12 cellular contexts compared by ENCODE assay signal in genomic region chr3:196144383-196145105, GRCh38.
DNase-seq lines count a peak whose midpoint lies in the region; ATAC-seq and TF ChIP-seq lines count a peak whose summit lies in the region.
"Had no signal": no experiment of that assay in that cellular context is flagged by ENCODE, and none has a peak within 500 bp of the region (broad histone marks: within the 10 kb centered on the region; RNA-seq: fewer than 3 reads in every experiment).

No MANE protein-coding gene starts in this region.

- TF ChIP-seq CTCF in CD8-positive, alpha-beta T cell (IDR thresholded peaks at IDR 0.05), result no peak
- TF ChIP-seq CTCF in IMR-90 (conservative IDR thresholded peaks at IDR 0.05; ENCODE audit: low read depth, low read length), result no peak
- no peak for TF ChIP-seq CTCF in cardiac fibroblast (IDR thresholded peaks at IDR 0.05; ENCODE audit: low read depth, low read length)
- no peak for TF ChIP-seq CTCF in psoas muscle (IDR thresholded peaks at IDR 0.05)
- TF ChIP-seq CTCF in progenitor cell of endocrine pancreas (IDR thresholded peaks at IDR 0.05; ENCODE audit: unreplicated experiment), result no peak
- no peak for TF ChIP-seq CTCF in omental fat pad (IDR thresholded peaks at IDR 0.05)

- peak overlapping the region; percentile 15 for H4K5ac ChIP-seq in IMR-90 (ENCODE audit: low read depth, low read length)

- no peak overlapping the region for H3K27ac ChIP-seq in CD8-positive, alpha-beta T cell (ENCODE audit: low read depth, low read length)
- peak overlapping the region; percentile 38; the same call in 1 of the 2 replicates for H3K27ac ChIP-seq in IMR-90 (ENCODE audit: insufficient read depth, low read length)
- no peak overlapping the region for H3K27ac ChIP-seq in neuronal stem cell (replicated peaks; ENCODE audit: low read length)
- H3K27ac ChIP-seq in psoas muscle, result no peak overlapping the region
- H3K27ac ChIP-seq: ascending aorta, right lobe of liver, thoracic aorta had no signal

- no peaks in the 10 kb centered on the region for H3K9me3 Mint-ChIP-seq in CD8-positive, alpha-beta T cell
- H3K9me3 Mint-ChIP-seq in progenitor cell of endocrine pancreas (ENCODE audit: low read depth), result peaks cover 3% of the 10 kb centered on the region

- H3K23ac ChIP-seq in IMR-90 (ENCODE audit: low read depth, low read length) (no peak overlapping the region), neuronal stem cell (ENCODE audit: low read depth, low read length, poor library complexity) (peak overlapping the region; percentile 89)

- WGBS in IMR-90 (ENCODE audit: extremely low coverage in 2 of 2, insufficient read length in 1 of 2), 2 experiments, result 60% methylated on average over 8 of the region's 19 CpGs; no CpG with 5 or more reads in 1 of the 2 experiments
- WGBS in neuronal stem cell (ENCODE audit: extremely low coverage in 2 of 2, insufficient read length in 2 of 2, insufficient replicate concordance in 1 of 2), 2 donors, result no CpG with 5 or more reads among the region's 19 CpGs
- WGBS in psoas muscle, 3 donors, result 81 to 83% (median 81%) methylated on average over 19 of the region's 19 CpGs

- no peak overlapping the region for H3K9ac ChIP-seq in IMR-90 (ENCODE audit: low read depth, low read length)
- H3K9ac ChIP-seq in neuronal stem cell (ENCODE audit: low read depth, low read length, poor library complexity), result no peak overlapping the region

- no peaks in the 10 kb centered on the region for H3K4me1 ChIP-seq in CD8-positive, alpha-beta T cell (ENCODE audit: insufficient read depth, low read length)
- peaks cover 8% of the 10 kb centered on the region for H3K4me1 ChIP-seq in IMR-90 (ENCODE audit: control insufficient read depth, insufficient read depth, low read length)
- H3K4me1 ChIP-seq in neuronal stem cell (ENCODE audit: control insufficient read depth in 2 of 2, insufficient read depth in 1 of 2, low read depth in 1 of 2, low read length in 2 of 2), result no peaks in the 10 kb centered on the region
- H3K4me1 ChIP-seq in psoas muscle, result peaks cover 4% of the 10 kb centered on the region
- H3K4me1 ChIP-seq: ascending aorta had no signal

- H4K8ac ChIP-seq in IMR-90 (ENCODE audit: low read depth in 2 of 2, low read length in 2 of 2), result peak overlapping the region; percentile 31 to 59; a peak in 2 of 4 replicates
- no peak overlapping the region for H4K8ac ChIP-seq in neuronal stem cell (ENCODE audit: low read depth, low read length)

- peak overlapping the region; percentile 71; the same call in 1 of the 2 replicates for H2BK120ac ChIP-seq in IMR-90 (ENCODE audit: low read depth, low read length)
- peak overlapping the region; percentile 91 for H2BK120ac ChIP-seq in neuronal stem cell (ENCODE audit: low read depth, low read length)

- DNase-seq in CD8-positive, alpha-beta T cell, result peak in 2 of 7 experiments; percentile 11 to 12
- DNase-seq in IMR-90 (peak; percentile 88), cardiac fibroblast (ENCODE audit: low read depth in 2 of 2) (peak; percentile 44 to 86), neuronal stem cell (ENCODE audit: low spot score) (no peak), psoas muscle (no peak), progenitor cell of endocrine pancreas (ENCODE audit: low spot score, unreplicated experiment) (no peak), omental fat pad (ENCODE audit: low spot score) (no peak), ecto neural progenitor cell (ENCODE audit: low spot score) (no peak)
- DNase-seq: MM.1S, right lobe of liver had no signal

- H3K36me3 ChIP-seq in CD8-positive, alpha-beta T cell (ENCODE audit: insufficient read depth, low read length), result no peaks in the 10 kb centered on the region
- H3K36me3 ChIP-seq in IMR-90 (ENCODE audit: control insufficient read depth, insufficient read depth, low read length) (no peaks in the 10 kb centered on the region), neuronal stem cell (replicated peaks in 1 of 2; ENCODE audit: control insufficient read depth in 2 of 2, insufficient read depth in 2 of 2, low read length in 2 of 2) (no peaks in the 10 kb centered on the region), psoas muscle (ENCODE audit: insufficient read depth in 1 of 2, low read depth in 1 of 2) (no peaks in the 10 kb centered on the region)
- H3K36me3 ChIP-seq: ascending aorta, right lobe of liver, thoracic aorta had no signal

- 0 out of 2 replicates have a peak, but pooled peaks cover 5% of the 10 kb centered on the region for H3K9me1 ChIP-seq in IMR-90 (ENCODE audit: insufficient read depth, low read length)

- BruUV-seq in IMR-90 (replicated peaks; lab: Mats Ljungman, UMichigan), result no TSS peak

- H3K4me2 ChIP-seq in IMR-90 (ENCODE audit: low read depth, low read length), result no peak overlapping the region
- no peak overlapping the region for H3K4me2 ChIP-seq in neuronal stem cell (ENCODE audit: insufficient read depth, low read length, poor library complexity, severe bottlenecking)

- H3K4me3 Mint-ChIP-seq in CD8-positive, alpha-beta T cell, result peak overlapping the region; percentile 43
- no peak overlapping the region for H3K4me3 Mint-ChIP-seq in progenitor cell of endocrine pancreas (ENCODE audit: low read depth)

- in situ Hi-C loops in IMR-90 (cut with MboI; ENCODE audit: low sequenced_read_pairs), result no loop called here

- no peak for TF ChIP-seq POLR2A in IMR-90 (IDR thresholded peaks at IDR 0.05; ENCODE audit: low read depth, low read length)

- CTCF ChIA-PET in CD8-positive, alpha-beta T cell (lab: Charles Lee), result interaction anchor here (0.7 kb wide), 1 partner anchor 67 kb away, joined by 3 read pairs; no protein-coding TSS in a partner anchor
- CTCF ChIA-PET in IMR-90 (lab: Yijun Ruan, JAX), result interaction anchor here (0.5 kb wide), 1 partner anchor 1691 kb away, joined by 6 read pairs; no protein-coding TSS in a partner anchor

- H2BK12ac ChIP-seq in neuronal stem cell (ENCODE audit: low read length), result no peak overlapping the region

- peak overlapping the region; percentile 79 for H2BK20ac ChIP-seq in IMR-90 (ENCODE audit: low read depth, low read length)

- H3K9me3 ChIP-seq in CD8-positive, alpha-beta T cell (ENCODE audit: low read length), result no peaks in the 10 kb centered on the region
- H3K9me3 ChIP-seq in IMR-90 (ENCODE audit: control insufficient read depth, insufficient read depth, low read length), result no peaks in the 10 kb centered on the region
- peaks cover 0 to 5% of the 10 kb centered on the region in 2 donors for H3K9me3 ChIP-seq in neuronal stem cell (replicated peaks in 1 of 2; ENCODE audit: control insufficient read depth in 2 of 2, insufficient read depth in 1 of 2, low read depth in 1 of 2, low read length in 2 of 2)
- H3K9me3 ChIP-seq in psoas muscle, result no peaks in the 10 kb centered on the region
- H3K9me3 ChIP-seq: ascending aorta, right lobe of liver, thoracic aorta had no signal

- H3K27me3 Mint-ChIP-seq in CD8-positive, alpha-beta T cell (ENCODE audit: low read depth), result no peaks in the 10 kb centered on the region
- peaks cover 3% of the 10 kb centered on the region for H3K27me3 Mint-ChIP-seq in progenitor cell of endocrine pancreas

- POLR2A ChIA-PET in CD8-positive, alpha-beta T cell (lab: Charles Lee), result no interaction called here
- POLR2A ChIA-PET in IMR-90 (lab: Charles Lee; ENCODE audit: unreplicated experiment), result no interaction called here

- H3K18ac ChIP-seq in IMR-90 (ENCODE audit: low read depth, low read length), result peak overlapping the region; percentile 46
- no peak overlapping the region for H3K18ac ChIP-seq in neuronal stem cell (ENCODE audit: low read length)

- peak overlapping the region; percentile 70 for H3K4ac ChIP-seq in IMR-90 (ENCODE audit: low read depth, low read length)
- H3K4ac ChIP-seq in neuronal stem cell (ENCODE audit: low read length), result peak overlapping the region; percentile 89

- TF ChIP-seq RAD21 in IMR-90 (IDR thresholded peaks at IDR 0.05; ENCODE audit: low read length), result no peak

- peak; percentile 63 for ATAC-seq in CD8-positive, alpha-beta T cell
- peak; percentile 94 for ATAC-seq in IMR-90 (ENCODE audit: low read depth)
- ATAC-seq in psoas muscle, result no peak
- no peak for ATAC-seq in omental fat pad (ENCODE audit: low FRiP score)
- ATAC-seq: right lobe of liver had no signal

- no peaks in the 10 kb centered on the region for H4K20me1 ChIP-seq in IMR-90 (ENCODE audit: insufficient read depth, low read length)

- H4K91ac ChIP-seq in IMR-90 (ENCODE audit: insufficient read depth, low read depth, low read length) (peak overlapping the region; percentile 54; the same call in 1 of the 2 replicates), neuronal stem cell (ENCODE audit: low read depth, low read length, poor library complexity) (no peak overlapping the region)

- peak overlapping the region; percentile 77 for H2BK5ac ChIP-seq in IMR-90 (ENCODE audit: low read depth, low read length, poor library complexity, severe bottlenecking)
- H2BK5ac ChIP-seq in neuronal stem cell (ENCODE audit: low read length), result peak overlapping the region; percentile 39

- H3K56ac ChIP-seq in IMR-90 (ENCODE audit: extremely low read depth, insufficient read depth, low read length), result no peak overlapping the region

- no peak overlapping the region for H3K4me3 ChIP-seq in CD8-positive, alpha-beta T cell (ENCODE audit: low read depth, low read length)
- H3K4me3 ChIP-seq in IMR-90 (ENCODE audit: insufficient read depth, low read depth, low read length), result no peak overlapping the region
- H3K4me3 ChIP-seq in cardiac fibroblast (replicated peaks in 1 of 2; ENCODE audit: low read depth in 2 of 2, low read length in 2 of 2), result no peak overlapping the region
- H3K4me3 ChIP-seq in neuronal stem cell (ENCODE audit: low read length in 2 of 2), result no peak overlapping the region
- no peak overlapping the region for H3K4me3 ChIP-seq in psoas muscle
- H3K4me3 ChIP-seq: ascending aorta, right lobe of liver, thoracic aorta had no signal

- dilution Hi-C loops in IMR-90 (cut with HindIII; ENCODE audit: low sequenced_read_pairs, unreplicated experiment), result no loop called here

- H2AFZ ChIP-seq in IMR-90 (replicated peaks; ENCODE audit: low read length, poor library complexity) (peak overlapping the region; percentile 59), neuronal stem cell (ENCODE audit: low read length) (no peak overlapping the region)

- H2AK9ac ChIP-seq in IMR-90 (replicated peaks; ENCODE audit: low read depth, low read length, poor library complexity), result peak overlapping the region; percentile 81

- intact Hi-C loops in CD8-positive, alpha-beta T cell (cut with DNase I, micrococcal nuclease), result no loop called here
- intact Hi-C loops in IMR-90 (cut with micrococcal nuclease) (no loop called here), psoas muscle (cut with DNase I) (no loop called here)

- H2BK15ac ChIP-seq in IMR-90 (ENCODE audit: low read depth, low read length) (peak overlapping the region; percentile 88; the same call in 2 of the 3 replicates), neuronal stem cell (ENCODE audit: low read length) (no peak overlapping the region)

- H3K79me1 ChIP-seq in IMR-90 (ENCODE audit: low read depth in 1 of 2, low read length in 2 of 2) (no peaks in the 10 kb centered on the region), neuronal stem cell (ENCODE audit: low read depth, low read length) (no peaks in the 10 kb centered on the region)

- no peaks in the 10 kb centered on the region for H3K36me3 Mint-ChIP-seq in CD8-positive, alpha-beta T cell
- peaks cover 1% of the 10 kb centered on the region for H3K36me3 Mint-ChIP-seq in progenitor cell of endocrine pancreas (ENCODE audit: insufficient read depth)

- peak overlapping the region; percentile 58 for H3K27ac Mint-ChIP-seq in CD8-positive, alpha-beta T cell
- no peak overlapping the region for H3K27ac Mint-ChIP-seq in progenitor cell of endocrine pancreas

- peaks cover 5% of the 10 kb centered on the region for H3K4me1 Mint-ChIP-seq in CD8-positive, alpha-beta T cell (ENCODE audit: low read depth)
- peaks cover 10% of the 10 kb centered on the region for H3K4me1 Mint-ChIP-seq in progenitor cell of endocrine pancreas (ENCODE audit: low read depth)

- H2AK5ac ChIP-seq in IMR-90 (ENCODE audit: low read depth, low read length) (peak overlapping the region; percentile 91), neuronal stem cell (ENCODE audit: low read depth, low read length) (peak overlapping the region; percentile 70)

- H3K14ac ChIP-seq in IMR-90 (replicated peaks; ENCODE audit: low read depth, low read length) (peak overlapping the region; percentile 37; the same call in 1 of the 2 replicates), neuronal stem cell (ENCODE audit: low read length) (peak overlapping the region; percentile 71)

- no peaks in the 10 kb centered on the region for H3K27me3 ChIP-seq in CD8-positive, alpha-beta T cell (ENCODE audit: insufficient read depth, low read length)
- H3K27me3 ChIP-seq in IMR-90 (ENCODE audit: control insufficient read depth, insufficient read depth, low read length) (no peaks in the 10 kb centered on the region), neuronal stem cell (ENCODE audit: control insufficient read depth in 3 of 3, insufficient read depth in 3 of 3, low read depth in 1 of 3, low read length in 3 of 3) (peaks cover 0 to 8% (median 0%) of the 10 kb centered on the region in 3 experiments), psoas muscle (ENCODE audit: insufficient read depth in 3 of 3, low read length in 2 of 3) (no peaks in the 10 kb centered on the region)
- H3K27me3 ChIP-seq: ascending aorta, right lobe of liver had no signal

Comparison
In these comparisons a context has a peak if more than half of its experiments do, and no peak if none do; other contexts are left out.
1. ATAC-seq: peak in CD8-positive, alpha-beta T cell (single experiment) and IMR-90 (single experiment); none in psoas muscle (0 of 4) and omental fat pad (single experiment).
2. DNase-seq: peak in IMR-90 (single experiment) and cardiac fibroblast (2 of 2); none in neuronal stem cell (single experiment), psoas muscle (0 of 2), progenitor cell of endocrine pancreas (single experiment), omental fat pad (single experiment) and ecto neural progenitor cell (single experiment).